Comparison of ENCODE assay signal across 2 cellular contexts in the genomic region with DNA sequence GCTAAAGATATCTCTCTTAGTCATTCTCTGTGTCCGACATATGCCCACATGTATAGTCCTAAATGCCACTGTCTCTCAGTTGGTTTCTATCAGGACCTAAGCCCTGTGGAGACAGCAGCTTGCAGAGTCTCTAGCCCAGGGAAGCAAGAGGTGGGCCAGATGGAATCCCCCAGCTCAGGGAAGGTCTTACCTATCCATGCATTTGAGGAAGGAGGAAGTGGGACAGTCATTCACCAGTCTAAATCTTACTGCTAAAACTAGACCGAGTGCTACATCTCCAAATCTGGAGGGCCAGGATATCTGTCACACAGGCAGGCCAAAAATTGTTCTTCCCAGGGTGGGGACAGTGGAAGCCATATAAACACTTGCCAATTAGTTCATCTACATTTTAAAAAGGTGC.
TF ChIP-seq lines count a peak whose summit lies in the region.

No MANE protein-coding gene starts in this region.

TF ChIP-seq in GM23338, 12 proteins besides CTCF, POLR2A, EP300 and RAD21 (continues in another document):
- no peak for TF ChIP-seq CREB1 (CRISPR knock-in tag; IDR thresholded peaks at IDR 0.05; ENCODE audit: low read depth)
- TF ChIP-seq REST (IDR thresholded peaks at IDR 0.05; ENCODE audit: unreplicated experiment) = no peak
- no peak for TF ChIP-seq ZNF331 (CRISPR knock-in tag; IDR thresholded peaks at IDR 0.05; ENCODE audit: low read depth)
- no peak for TF ChIP-seq ZNF462 (CRISPR knock-in tag; IDR thresholded peaks at IDR 0.05)
- TF ChIP-seq ZNF114 (CRISPR knock-in tag; IDR thresholded peaks at IDR 0.05) = no peak
- no peak for TF ChIP-seq ETS1 (IDR thresholded peaks at IDR 0.05)
- TF ChIP-seq JUNB (IDR thresholded peaks at IDR 0.05; ENCODE audit: unreplicated experiment) = no peak
- TF ChIP-seq EZH2phosphoT487 (IDR thresholded peaks at IDR 0.05; ENCODE audit: unreplicated experiment) = no peak
- TF ChIP-seq POLR2AphosphoS5 (IDR thresholded peaks at IDR 0.05; ENCODE audit: low read depth) = no peak
- TF ChIP-seq STAT1 (IDR thresholded peaks at IDR 0.05; ENCODE audit: unreplicated experiment) = no peak

TF ChIP-seq in GM12878, 131 proteins besides CTCF, POLR2A, EP300 and RAD21:
- TF ChIP-seq SPI1 (IDR thresholded peaks at IDR 0.05; ENCODE audit: borderline replicate concordance, insufficient read depth, low read depth, low read length) (peak; percentile 62; the same call in 1 of the 2 replicates), POLR2AphosphoS5 (IDR thresholded peaks at IDR 0.05; ENCODE audit: low read length) (no peak)
TF ChIP-seq in GM12878: peak in this region for 1.
